ENCODE assay signal across 10 cellular contexts in the genomic region with DNA sequence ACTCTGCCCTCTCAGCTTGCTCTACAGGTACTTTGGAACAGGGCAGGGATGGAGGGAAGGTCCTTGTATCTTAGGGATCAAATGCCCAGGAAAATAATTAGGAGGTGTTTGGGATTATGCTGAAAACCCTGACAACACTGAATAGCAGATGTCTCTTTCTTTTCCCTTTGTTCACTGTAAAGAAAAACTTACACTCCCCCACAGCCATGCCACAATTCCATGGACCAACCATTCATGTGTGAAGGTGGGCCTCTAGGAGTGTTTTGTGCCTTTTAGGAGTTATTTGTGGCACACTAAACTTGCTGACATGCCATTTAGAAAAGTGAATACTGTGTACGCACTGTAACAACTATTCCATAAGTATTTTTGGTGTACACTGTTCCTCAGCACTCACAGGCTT.
DNase-seq lines count a peak whose midpoint lies in the region; ATAC-seq, FAIRE-seq and TF ChIP-seq lines count a peak whose summit lies in the region.
"Had no signal": no experiment of that assay in that cellular context is flagged by ENCODE, and none has a peak within 500 bp of the region (broad histone marks: within the 10 kb centered on the region; RNA-seq: fewer than 3 reads in every experiment).

No MANE protein-coding gene starts in this region.

- WGBS in A549 (ENCODE audit: missing lambda C conversion rate), result 100% methylated on average over 1 of the region's 1 CpG
- WGBS in mesenchymal stem cell, result 100% methylated on average over 1 of the region's 1 CpG

- no peaks in the 10 kb centered on the region for H3K27me3 ChIP-seq in DOHH2 (ENCODE audit: control insufficient read depth, low read length)
- H3K27me3 ChIP-seq in mesenchymal stem cell (ENCODE audit: control insufficient read depth in 1 of 2, insufficient read depth in 1 of 2, low read length in 2 of 2), result no peaks in the 10 kb centered on the region

- no peak for TF ChIP-seq POLR2A in A549 (IDR thresholded peaks at IDR 0.05; ENCODE audit: low read length)

- CTCF ChIA-PET in A549 (lab: Yijun Ruan, JAX), result interaction anchor here (1.0 to 2.0 kb wide), 7 partner anchors 10 to 101 kb away, joined by 3 to 7 read pairs (median 4); no protein-coding TSS in a partner anchor
- CTCF ChIA-PET in activated B cell treated with CpG ODN at 0.5 μM for 24 hours (lab: Charles Lee), result interaction anchor here (1.0 to 1.4 kb wide), 3 partner anchors 22 to 35 kb away, joined by 3 to 8 read pairs (median 5); no protein-coding TSS in a partner anchor

- H4K91ac ChIP-seq in mesenchymal stem cell (ENCODE audit: low read length), result no peak overlapping the region

- no peak overlapping the region for H3K27ac Mint-ChIP-seq in activated B cell treated with CpG ODN at 0.5 μM for 24 hours

- no peak overlapping the region for H3K18ac ChIP-seq in mesenchymal stem cell (ENCODE audit: low read depth in 1 of 2, low read length in 2 of 2)

- H3K36me3 Mint-ChIP-seq in activated B cell treated with CpG ODN at 0.5 μM for 24 hours (ENCODE audit: low read depth), result peaks cover 2% of the 10 kb centered on the region

- no peaks in the 10 kb centered on the region for H3K9me3 ChIP-seq in A549
- H3K9me3 ChIP-seq in DOHH2 (ENCODE audit: control insufficient read depth, insufficient read depth, low read length), result no peaks in the 10 kb centered on the region
- H3K9me3 ChIP-seq in mesenchymal stem cell (ENCODE audit: control insufficient read depth, low read length), result no peaks in the 10 kb centered on the region
- H3K9me3 ChIP-seq: SJCRH30 had no signal

- H2BK5ac ChIP-seq in mesenchymal stem cell (ENCODE audit: low read depth, low read length, poor library complexity, severe bottlenecking), result no peak overlapping the region

- TF ChIP-seq CTCF in A549 (IDR thresholded peaks at IDR 0.05) (no peak), DOHH2 (IDR thresholded peaks at IDR 0.05; ENCODE audit: low read depth, low read length, poor library complexity, severe bottlenecking) (no peak), activated B cell treated with CpG ODN at 0.5 μM for 24 hours (IDR thresholded peaks at IDR 0.05) (no peak)

- H3K36me3 ChIP-seq in DOHH2 (ENCODE audit: control insufficient read depth, low read length), result no peaks in the 10 kb centered on the region
- H3K36me3 ChIP-seq in mesenchymal stem cell (ENCODE audit: control insufficient read depth in 1 of 2, insufficient read depth in 2 of 2, low read depth in 1 of 2, low read length in 2 of 2), result no peaks in the 10 kb centered on the region
- H3K36me3 ChIP-seq: SJCRH30 had no signal

- H3K79me2 ChIP-seq in DOHH2 (ENCODE audit: control insufficient read depth, low read length), result no peaks in the 10 kb centered on the region

- intact Hi-C loops in activated B cell treated with CpG ODN at 0.5 μM for 24 hours (cut with micrococcal nuclease), result loop anchor here (1.0 to 5.0 kb wide), 6 partner anchors 103 to 1753 kb away; a partner anchor contains a TSS

- H3F3A ChIP-seq in DOHH2 (ENCODE audit: control insufficient read depth, insufficient read depth), result peaks cover 22% of the 10 kb centered on the region

- H2BK12ac ChIP-seq in mesenchymal stem cell (ENCODE audit: low read length in 2 of 2), result no peak overlapping the region

- H4K20me1 ChIP-seq in DOHH2 (ENCODE audit: control insufficient read depth, insufficient read depth, low read depth, low read length), result no peaks in the 10 kb centered on the region

- peaks cover 7% of the 10 kb centered on the region; the same call in 1 of the 3 replicates for H3K4me1 ChIP-seq in A549
- H3K4me1 ChIP-seq in DOHH2 (ENCODE audit: control insufficient read depth, low read length), result peaks cover 46% of the 10 kb centered on the region
- peaks cover 6% of the 10 kb centered on the region for H3K4me1 ChIP-seq in mesenchymal stem cell (ENCODE audit: control insufficient read depth, insufficient read depth, low read depth, low read length)

- H3K27me3 Mint-ChIP-seq in activated B cell treated with CpG ODN at 0.5 μM for 24 hours, result no peaks in the 10 kb centered on the region

- no peak overlapping the region for H3K14ac ChIP-seq in mesenchymal stem cell (ENCODE audit: low read length in 2 of 2)

- H2BK15ac ChIP-seq in mesenchymal stem cell (ENCODE audit: low read depth, poor library complexity, severe bottlenecking), result no peak overlapping the region

- ATAC-seq in A549, result no peak
- ATAC-seq in activated B cell treated with CpG ODN at 0.5 μM for 24 hours (ENCODE audit: low read depth), result no peak

- POLR2A ChIA-PET in A549 (lab: Yijun Ruan, JAX), result no interaction called here
- POLR2A ChIA-PET in activated B cell treated with CpG ODN at 0.5 μM for 24 hours (lab: Charles Lee), result interaction anchor here (0.9 to 1.0 kb wide), 2 partner anchors 30 to 464 kb away, joined by 3 to 6 read pairs; a partner anchor contains a TSS

- no peak for TF ChIP-seq EP300 in A549 (IDR thresholded peaks at IDR 0.05)

- H3K79me1 ChIP-seq in mesenchymal stem cell (replicated peaks; ENCODE audit: low read length, poor library complexity, severe bottlenecking), result no peaks in the 10 kb centered on the region

- H3K4me3 Mint-ChIP-seq in activated B cell treated with CpG ODN at 0.5 μM for 24 hours, result peak overlapping the region; percentile 98

- peaks cover 36% of the 10 kb centered on the region for H3K4me1 Mint-ChIP-seq in activated B cell treated with CpG ODN at 0.5 μM for 24 hours

- FAIRE-seq in A549 (lab: Jason Lieb, UNC), result no peak

- DNase-seq in A549 (ENCODE audit: low read depth in 1 of 2, low spot score in 1 of 2) (no peak), activated B cell treated with CpG ODN at 0.5 μM for 24 hours (no peak), mesenchymal stem cell (no peak), NOMO-1 treated with DMSO at 0.1 percent for 48 hours (lab: John Stamatoyannopoulos, UW; ENCODE audit: unreplicated experiment) (no peak), NCI-H1105 (lab: John Stamatoyannopoulos, UW) (no peak), UCSD-AML1 (lab: John Stamatoyannopoulos, UW; ENCODE audit: unreplicated experiment) (no peak)
- DNase-seq in activated CD4-positive, CD25-positive, alpha-beta regulatory T cell treated with anti-CD3 and anti-CD28 coated beads, Interleukin-2, amount 50 U/mL, for 72 hours, result no peak
- DNase-seq: HCEC 1CT had no signal

- H3K4ac ChIP-seq in mesenchymal stem cell (ENCODE audit: low read depth in 1 of 2, low read length in 2 of 2), result no peak overlapping the region

- H2AK5ac ChIP-seq in mesenchymal stem cell (ENCODE audit: low read length, severe bottlenecking), result no peak overlapping the region

- H3K9me3 Mint-ChIP-seq in activated B cell treated with CpG ODN at 0.5 μM for 24 hours, result no peaks in the 10 kb centered on the region

- H3K9me2 ChIP-seq in DOHH2 (replicated peaks; ENCODE audit: control insufficient read depth, low read length), result no peaks in the 10 kb centered on the region

- no peak overlapping the region for H4K8ac ChIP-seq in mesenchymal stem cell (ENCODE audit: low read length)

- H3K23ac ChIP-seq in mesenchymal stem cell (ENCODE audit: low read length in 2 of 2), result no peak overlapping the region

- H3K9ac ChIP-seq in mesenchymal stem cell (ENCODE audit: low read length), result peak overlapping the region; percentile 88

- H3K27ac ChIP-seq in A549 (no peak overlapping the region), DOHH2 (ENCODE audit: low read depth, low read length) (peak overlapping the region; percentile 88), mesenchymal stem cell (ENCODE audit: low read length, poor library complexity, severe bottlenecking) (no peak overlapping the region)
- H3K27ac ChIP-seq: SJCRH30 had no signal

- no peak overlapping the region for H2BK120ac ChIP-seq in mesenchymal stem cell (ENCODE audit: low read depth, low read length)

- H3K4me2 ChIP-seq in A549 (peak overlapping the region; percentile 87), DOHH2 (ENCODE audit: low read length) (peak overlapping the region; percentile 93), mesenchymal stem cell (ENCODE audit: low read length, poor library complexity, severe bottlenecking) (no peak overlapping the region)

- H3K4me3 ChIP-seq in A549 (no peak overlapping the region), DOHH2 (ENCODE audit: low read length) (peak overlapping the region; percentile 75; the same call in 1 of the 2 replicates), mesenchymal stem cell (ENCODE audit: insufficient read depth in 1 of 2, low read depth in 1 of 2, low read length in 2 of 2) (no peak overlapping the region)

- H2AFZ ChIP-seq in mesenchymal stem cell (ENCODE audit: low read depth, low read length), result no peak overlapping the region

- TF ChIP-seq RAD21 in A549 (conservative IDR thresholded peaks at IDR 0.05 in 1 of 2, IDR thresholded peaks at IDR 0.05 in 1 of 2), result no peak

TF ChIP-seq in A549, 52 proteins besides CTCF, POLR2A, EP300 and RAD21:
- TF ChIP-seq MAZ (IDR thresholded peaks at IDR 0.05; ENCODE audit: borderline replicate concordance, low read depth, low read length) (no peak), HOXB13 (CRISPR knock-in tag; IDR thresholded peaks at IDR 0.05; ENCODE audit: low read depth) (no peak), BHLHE40 (IDR thresholded peaks at IDR 0.05; ENCODE audit: low read depth, low read length) (no peak), CEBPB (IDR thresholded peaks at IDR 0.05) (no peak), RCOR1 (IDR thresholded peaks at IDR 0.05; ENCODE audit: low read depth, low read length) (no peak), RARB (CRISPR knock-in tag; IDR thresholded peaks at IDR 0.05) (no peak)
TF ChIP-seq in A549: peak in this region for 0.
